In genomic region chr7:16411391-16411790, GRCh38 we compare ENCODE assay signal across 18 cellular contexts. TPM values are rescaled to one million over a fixed set of nuclear protein-coding genes. Genes with fewer than 3 reads are reported as not detected.
"Had no signal": no experiment of that assay in that cellular context is flagged by ENCODE, and none has a peak within 500 bp of the region (broad histone marks: within the 10 kb centered on the region; RNA-seq: fewer than 3 reads in every experiment).

No MANE protein-coding gene starts in this region.

- H3K4me1 ChIP-seq: suprapubic skin had no signal

- H3K9me3 ChIP-seq: suprapubic skin had no signal

- H3K27ac ChIP-seq: suprapubic skin had no signal

- H3K36me3 ChIP-seq: suprapubic skin had no signal

- DNase-seq: activated B cell treated with CpG ODN at 0.5 μM for 24 hours; activated CD4-positive, alpha-beta T cell treated with anti-CD3 and anti-CD28 coated beads, Interleukin-2, amount 50 U/mL, for 1 hour; activated naive CD4-positive, alpha-beta T cell treated with anti-CD3 and anti-CD28 coated beads, Interleukin-2, amount 10 ng/mL, durations not matched to agents 7 days and 5 days; activated T-cell treated with anti-CD3 and anti-CD28 coated beads for 4 hours; central memory CD4-positive, alpha-beta T cell; effector memory CD4-positive, alpha-beta T cell; erythroblast; immature natural killer cell; mesenchymal stem cell; nephron progenitor cell; stimulated activated CD4-positive, alpha-beta T cell treated with anti-CD3 and anti-CD28 coated beads, Interleukin-2, amount 100 ng/mL, for 48 hours; stimulated activated naive CD4-positive, alpha-beta T cell treated with Interleukin-2 at 50 U/mL for 16 hours; T-helper 1 cell had no signal

- ATAC-seq: activated T-helper 17 cell treated with anti-CD3 and anti-CD28 coated beads, Interleukin-2, amount 50 U/mL, for 72 hours; left lobe of liver had no signal

- H3K27me3 ChIP-seq: suprapubic skin had no signal

- H3K4me3 ChIP-seq: suprapubic skin had no signal

RNA-seq across cellular contexts. Expression of gene SOSTDC1, which starts 54.1 kb away (rescaled TPM):
- total RNA-seq: activated B cell treated with CpG ODN at 0.5 μM for 24 hours; activated CD8-positive, alpha-beta memory T cell treated with anti-CD3 and anti-CD28 coated beads for 36 hours; activated T-helper 17 cell treated with anti-CD3 and anti-CD28 coated beads, Interleukin-2, amount 50 U/mL, for 72 hours; left lobe of liver; osteocyte had no signal
- polyA plus RNA-seq: immature natural killer cell had no signal
